9 cellular contexts compared by ENCODE assay signal in genomic region chr3:195119461-195120198, GRCh38.
DNase-seq lines count a peak whose midpoint lies in the region; ATAC-seq and TF ChIP-seq lines count a peak whose summit lies in the region.
"Had no signal": no experiment of that assay in that cellular context is flagged by ENCODE, and none has a peak within 500 bp of the region (broad histone marks: within the 10 kb centered on the region; RNA-seq: fewer than 3 reads in every experiment).

No MANE protein-coding gene starts in this region.

- POLR2A ChIA-PET in activated CD4-positive, alpha-beta T cell treated with anti-CD3 and anti-CD28 coated beads for 36 hours (lab: Charles Lee): no interaction called here

- peaks cover 6% of the 10 kb centered on the region for H3K27me3 Mint-ChIP-seq in nephron progenitor cell (ENCODE audit: low read depth, poor library complexity)
- H3K27me3 Mint-ChIP-seq in activated CD4-positive, alpha-beta T cell treated with anti-CD3 and anti-CD28 coated beads for 36 hours: no peaks in the 10 kb centered on the region

- CTCF ChIA-PET in activated CD4-positive, alpha-beta T cell treated with anti-CD3 and anti-CD28 coated beads for 36 hours (lab: Charles Lee): interaction anchor here (1.1 to 1.9 kb wide), 2 partner anchors 13 to 15 kb away, joined by 3 to 5 read pairs; no protein-coding TSS in a partner anchor

- H3K36me3 ChIP-seq in esophagus (ENCODE audit: control insufficient read depth in 2 of 2, insufficient read depth in 2 of 2, low read length in 1 of 2): peaks cover 3 to 6% of the 10 kb centered on the region in 2 donors
- no peaks in the 10 kb centered on the region for H3K36me3 ChIP-seq in MG63

- H3K4me3 Mint-ChIP-seq in nephron progenitor cell: no peak overlapping the region
- H3K4me3 Mint-ChIP-seq in activated CD4-positive, alpha-beta T cell treated with anti-CD3 and anti-CD28 coated beads for 36 hours: no peak overlapping the region

- intact Hi-C loops in activated CD4-positive, alpha-beta T cell treated with anti-CD3 and anti-CD28 coated beads for 36 hours (cut with DNase I, micrococcal nuclease): no loop called here

- 72 to 78% methylated on average over 16 of the region's 16 CpGs for WGBS in esophagus, 2 donors

- H3K36me3 Mint-ChIP-seq in nephron progenitor cell (ENCODE audit: low read depth): no peaks in the 10 kb centered on the region
- no peaks in the 10 kb centered on the region for H3K36me3 Mint-ChIP-seq in activated CD4-positive, alpha-beta T cell treated with anti-CD3 and anti-CD28 coated beads for 36 hours (ENCODE audit: low read depth)

- H3K9me3 ChIP-seq in esophagus (ENCODE audit: control insufficient read depth in 2 of 2, insufficient read depth in 1 of 2, low read depth in 1 of 2, low read length in 1 of 2) (no peaks in the 10 kb centered on the region), MG63 (no peaks in the 10 kb centered on the region)

- H3K27ac ChIP-seq in esophagus (ENCODE audit: low read depth in 2 of 2, low read length in 1 of 2): peak overlapping the region; percentile 28

- H3K4me1 Mint-ChIP-seq in nephron progenitor cell: peaks cover 76% of the 10 kb centered on the region
- H3K4me1 Mint-ChIP-seq in activated CD4-positive, alpha-beta T cell treated with anti-CD3 and anti-CD28 coated beads for 36 hours: no peaks in the 10 kb centered on the region

- no peak for TF ChIP-seq CTCF in AG10803 (conservative IDR thresholded peaks at IDR 0.05; ENCODE audit: low read length)
- TF ChIP-seq CTCF in nephron progenitor cell (IDR thresholded peaks at IDR 0.05): no peak

- H3K9me3 Mint-ChIP-seq in nephron progenitor cell: no peaks in the 10 kb centered on the region
- no peaks in the 10 kb centered on the region for H3K9me3 Mint-ChIP-seq in activated CD4-positive, alpha-beta T cell treated with anti-CD3 and anti-CD28 coated beads for 36 hours (ENCODE audit: low read depth)

- peak overlapping the region; percentile 63 for H3K27ac Mint-ChIP-seq in nephron progenitor cell
- no peak overlapping the region for H3K27ac Mint-ChIP-seq in activated CD4-positive, alpha-beta T cell treated with anti-CD3 and anti-CD28 coated beads for 36 hours

- H3K4me3 ChIP-seq in AG10803 (ENCODE audit: low read length) (no peak overlapping the region), esophagus (ENCODE audit: low read depth in 1 of 2, low read length in 2 of 2) (no peak overlapping the region), MG63 (no peak overlapping the region)

- peak; percentile 84 for DNase-seq in AG10803 (ENCODE audit: low read depth)
- peak; percentile 62 for DNase-seq in NCI-H2171 (lab: John Stamatoyannopoulos, UW)
- DNase-seq in nephron progenitor cell: peak; percentile 33
- no peak for DNase-seq in activated CD4-positive, alpha-beta T cell treated with anti-CD3 and anti-CD28 coated beads for 36 hours
- DNase-seq in NCI-H2081 (lab: John Stamatoyannopoulos, UW): no peak
- no peak for DNase-seq in MG63
- DNase-seq: Kasumi-1 had no signal

- H3K27me3 ChIP-seq in esophagus (ENCODE audit: control insufficient read depth in 1 of 2, insufficient read depth in 2 of 2, low read length in 2 of 2) (no peaks in the 10 kb centered on the region), MG63 (no peaks in the 10 kb centered on the region)

- no peak for ATAC-seq in activated CD4-positive, alpha-beta T cell treated with anti-CD3 and anti-CD28 coated beads for 36 hours
- ATAC-seq in GM18517 (IDR thresholded peaks at IDR 0.05; ENCODE audit: unreplicated experiment): no peak

- H3K4me1 ChIP-seq in esophagus (ENCODE audit: control insufficient read depth in 2 of 2, insufficient read depth in 2 of 2, low read length in 1 of 2): peaks cover 4 to 14% of the 10 kb centered on the region in 2 donors

Comparison
In these comparisons a context has a peak if more than half of its experiments do, and no peak if none do; other contexts are left out.
1. DNase-seq: peak in AG10803 (single experiment), NCI-H2171 (single experiment) and nephron progenitor cell (single experiment); none in activated CD4-positive, alpha-beta T cell treated with anti-CD3 and anti-CD28 coated beads for 36 hours (single experiment), NCI-H2081 (0 of 2) and MG63 (single experiment).